Comparison of ENCODE assay signal across 1 cellular context in the genomic region with DNA sequence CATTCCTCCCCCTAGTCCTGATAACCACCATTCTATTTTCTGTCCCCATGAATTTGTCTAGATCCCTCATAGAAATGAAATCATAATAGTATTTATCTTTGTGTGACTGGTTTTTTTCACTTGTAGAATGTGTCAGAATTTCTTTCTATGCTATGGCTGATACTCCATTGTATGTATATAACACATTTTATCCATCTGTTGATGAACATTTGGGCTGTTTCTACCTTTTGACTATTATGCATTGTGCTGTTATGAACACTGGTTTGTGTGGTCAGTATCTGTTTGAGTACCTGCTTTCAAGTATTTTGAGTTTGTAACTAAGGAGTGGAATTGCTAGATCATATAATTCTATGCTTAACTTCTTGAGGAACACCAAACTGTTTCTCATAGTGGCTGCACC.
TF ChIP-seq lines count a peak whose summit lies in the region.

No MANE protein-coding gene starts in this region.

TF ChIP-seq in GM12878, 131 proteins besides CTCF, POLR2A, EP300 and RAD21:
- TF ChIP-seq, protein P1, sequence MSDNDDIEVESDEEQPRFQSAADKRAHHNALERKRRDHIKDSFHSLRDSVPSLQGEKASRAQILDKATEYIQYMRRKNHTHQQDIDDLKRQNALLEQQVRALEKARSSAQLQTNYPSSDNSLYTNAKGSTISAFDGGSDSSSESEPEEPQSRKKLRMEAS (IDR thresholded peaks at IDR 0.05; ENCODE audit: low read depth, low read length) = no peak
- TF ChIP-seq, protein P2, sequence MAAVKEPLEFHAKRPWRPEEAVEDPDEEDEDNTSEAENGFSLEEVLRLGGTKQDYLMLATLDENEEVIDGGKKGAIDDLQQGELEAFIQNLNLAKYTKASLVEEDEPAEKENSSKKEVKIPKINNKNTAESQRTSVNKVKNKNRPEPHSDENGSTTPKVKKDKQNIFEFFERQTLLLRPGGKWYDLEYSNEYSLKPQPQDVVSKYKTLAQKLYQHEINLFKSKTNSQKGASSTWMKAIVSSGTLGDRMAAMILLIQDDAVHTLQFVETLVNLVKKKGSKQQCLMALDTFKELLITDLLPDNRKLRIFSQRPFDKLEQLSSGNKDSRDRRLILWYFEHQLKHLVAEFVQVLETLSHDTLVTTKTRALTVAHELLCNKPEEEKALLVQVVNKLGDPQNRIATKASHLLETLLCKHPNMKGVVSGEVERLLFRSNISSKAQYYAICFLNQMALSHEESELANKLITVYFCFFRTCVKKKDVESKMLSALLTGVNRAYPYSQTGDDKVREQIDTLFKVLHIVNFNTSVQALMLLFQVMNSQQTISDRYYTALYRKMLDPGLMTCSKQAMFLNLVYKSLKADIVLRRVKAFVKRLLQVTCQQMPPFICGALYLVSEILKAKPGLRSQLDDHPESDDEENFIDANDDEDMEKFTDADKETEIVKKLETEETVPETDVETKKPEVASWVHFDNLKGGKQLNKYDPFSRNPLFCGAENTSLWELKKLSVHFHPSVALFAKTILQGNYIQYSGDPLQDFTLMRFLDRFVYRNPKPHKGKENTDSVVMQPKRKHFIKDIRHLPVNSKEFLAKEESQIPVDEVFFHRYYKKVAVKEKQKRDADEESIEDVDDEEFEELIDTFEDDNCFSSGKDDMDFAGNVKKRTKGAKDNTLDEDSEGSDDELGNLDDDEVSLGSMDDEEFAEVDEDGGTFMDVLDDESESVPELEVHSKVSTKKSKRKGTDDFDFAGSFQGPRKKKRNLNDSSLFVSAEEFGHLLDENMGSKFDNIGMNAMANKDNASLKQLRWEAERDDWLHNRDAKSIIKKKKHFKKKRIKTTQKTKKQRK (IDR thresholded peaks at IDR 0.05; ENCODE audit: low read depth, low read length) = no peak
- TF ChIP-seq IKZF1 (conservative IDR thresholded peaks at IDR 0.05) (no peak), SMC3 (IDR thresholded peaks at IDR 0.05; ENCODE audit: borderline replicate concordance, low read length) (no peak), BCL11A (IDR thresholded peaks at IDR 0.05; ENCODE audit: low read depth, low read length) (no peak), CHD4 (IDR thresholded peaks at IDR 0.05) (no peak), RB1 (IDR thresholded peaks at IDR 0.05; ENCODE audit: borderline replicate concordance) (no peak), ESRRA (IDR thresholded peaks at IDR 0.05; ENCODE audit: low read length) (no peak), FOS (IDR thresholded peaks at IDR 0.05; ENCODE audit: borderline replicate concordance, extremely low read depth, insufficient read length) (no peak), CBX5 (IDR thresholded peaks at IDR 0.05; ENCODE audit: low read depth) (no peak), TARDBP (IDR thresholded peaks at IDR 0.05; ENCODE audit: borderline replicate concordance) (no peak), ATF7 (IDR thresholded peaks at IDR 0.05; ENCODE audit: low read depth) (no peak), NFIC (IDR thresholded peaks at IDR 0.05; ENCODE audit: low read depth, low read length) (no peak), TCF7 (IDR thresholded peaks at IDR 0.05; ENCODE audit: borderline replicate concordance) (no peak)
- TF ChIP-seq, protein P3, sequence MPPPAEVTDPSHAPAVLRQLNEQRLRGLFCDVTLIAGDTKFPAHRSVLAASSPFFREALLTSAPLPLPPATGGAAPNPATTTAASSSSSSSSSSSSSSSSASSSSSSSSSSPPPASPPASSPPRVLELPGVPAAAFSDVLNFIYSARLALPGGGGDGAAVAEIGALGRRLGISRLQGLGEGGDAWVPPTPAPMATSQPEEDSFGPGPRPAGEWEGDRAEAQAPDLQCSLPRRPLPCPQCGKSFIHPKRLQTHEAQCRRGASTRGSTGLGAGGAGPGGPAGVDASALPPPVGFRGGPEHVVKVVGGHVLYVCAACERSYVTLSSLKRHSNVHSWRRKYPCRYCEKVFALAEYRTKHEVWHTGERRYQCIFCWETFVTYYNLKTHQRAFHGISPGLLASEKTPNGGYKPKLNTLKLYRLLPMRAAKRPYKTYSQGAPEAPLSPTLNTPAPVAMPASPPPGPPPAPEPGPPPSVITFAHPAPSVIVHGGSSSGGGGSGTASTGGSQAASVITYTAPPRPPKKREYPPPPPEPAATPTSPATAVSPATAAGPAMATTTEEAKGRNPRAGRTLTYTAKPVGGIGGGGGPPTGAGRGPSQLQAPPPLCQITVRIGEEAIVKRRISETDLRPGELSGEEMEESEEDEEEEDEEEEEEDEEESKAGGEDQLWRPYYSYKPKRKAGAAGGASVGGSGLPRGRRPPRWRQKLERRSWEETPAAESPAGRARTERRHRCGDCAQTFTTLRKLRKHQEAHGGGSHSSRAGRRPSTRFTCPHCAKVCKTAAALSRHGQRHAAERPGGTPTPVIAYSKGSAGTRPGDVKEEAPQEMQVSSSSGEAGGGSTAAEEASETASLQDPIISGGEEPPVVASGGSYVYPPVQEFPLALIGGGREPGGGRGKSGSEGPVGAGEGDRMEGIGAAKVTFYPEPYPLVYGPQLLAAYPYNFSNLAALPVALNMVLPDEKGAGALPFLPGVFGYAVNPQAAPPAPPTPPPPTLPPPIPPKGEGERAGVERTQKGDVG (CRISPR knock-in tag; IDR thresholded peaks at IDR 0.05) = no peak
- TF ChIP-seq, protein P4, sequence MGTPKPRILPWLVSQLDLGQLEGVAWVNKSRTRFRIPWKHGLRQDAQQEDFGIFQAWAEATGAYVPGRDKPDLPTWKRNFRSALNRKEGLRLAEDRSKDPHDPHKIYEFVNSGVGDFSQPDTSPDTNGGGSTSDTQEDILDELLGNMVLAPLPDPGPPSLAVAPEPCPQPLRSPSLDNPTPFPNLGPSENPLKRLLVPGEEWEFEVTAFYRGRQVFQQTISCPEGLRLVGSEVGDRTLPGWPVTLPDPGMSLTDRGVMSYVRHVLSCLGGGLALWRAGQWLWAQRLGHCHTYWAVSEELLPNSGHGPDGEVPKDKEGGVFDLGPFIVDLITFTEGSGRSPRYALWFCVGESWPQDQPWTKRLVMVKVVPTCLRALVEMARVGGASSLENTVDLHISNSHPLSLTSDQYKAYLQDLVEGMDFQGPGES (IDR thresholded peaks at IDR 0.05) = no peak
- TF ChIP-seq, protein P5, sequence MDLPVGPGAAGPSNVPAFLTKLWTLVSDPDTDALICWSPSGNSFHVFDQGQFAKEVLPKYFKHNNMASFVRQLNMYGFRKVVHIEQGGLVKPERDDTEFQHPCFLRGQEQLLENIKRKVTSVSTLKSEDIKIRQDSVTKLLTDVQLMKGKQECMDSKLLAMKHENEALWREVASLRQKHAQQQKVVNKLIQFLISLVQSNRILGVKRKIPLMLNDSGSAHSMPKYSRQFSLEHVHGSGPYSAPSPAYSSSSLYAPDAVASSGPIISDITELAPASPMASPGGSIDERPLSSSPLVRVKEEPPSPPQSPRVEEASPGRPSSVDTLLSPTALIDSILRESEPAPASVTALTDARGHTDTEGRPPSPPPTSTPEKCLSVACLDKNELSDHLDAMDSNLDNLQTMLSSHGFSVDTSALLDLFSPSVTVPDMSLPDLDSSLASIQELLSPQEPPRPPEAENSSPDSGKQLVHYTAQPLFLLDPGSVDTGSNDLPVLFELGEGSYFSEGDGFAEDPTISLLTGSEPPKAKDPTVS (IDR thresholded peaks at IDR 0.05; ENCODE audit: low read depth, low read length) = no peak
- TF ChIP-seq, protein P6, sequence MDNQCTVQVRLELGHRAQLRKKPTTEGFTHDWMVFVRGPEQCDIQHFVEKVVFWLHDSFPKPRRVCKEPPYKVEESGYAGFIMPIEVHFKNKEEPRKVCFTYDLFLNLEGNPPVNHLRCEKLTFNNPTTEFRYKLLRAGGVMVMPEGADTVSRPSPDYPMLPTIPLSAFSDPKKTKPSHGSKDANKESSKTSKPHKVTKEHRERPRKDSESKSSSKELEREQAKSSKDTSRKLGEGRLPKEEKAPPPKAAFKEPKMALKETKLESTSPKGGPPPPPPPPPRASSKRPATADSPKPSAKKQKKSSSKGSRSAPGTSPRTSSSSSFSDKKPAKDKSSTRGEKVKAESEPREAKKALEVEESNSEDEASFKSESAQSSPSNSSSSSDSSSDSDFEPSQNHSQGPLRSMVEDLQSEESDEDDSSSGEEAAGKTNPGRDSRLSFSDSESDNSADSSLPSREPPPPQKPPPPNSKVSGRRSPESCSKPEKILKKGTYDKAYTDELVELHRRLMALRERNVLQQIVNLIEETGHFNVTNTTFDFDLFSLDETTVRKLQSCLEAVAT (IDR thresholded peaks at IDR 0.05) = no peak
- TF ChIP-seq, protein P7, sequence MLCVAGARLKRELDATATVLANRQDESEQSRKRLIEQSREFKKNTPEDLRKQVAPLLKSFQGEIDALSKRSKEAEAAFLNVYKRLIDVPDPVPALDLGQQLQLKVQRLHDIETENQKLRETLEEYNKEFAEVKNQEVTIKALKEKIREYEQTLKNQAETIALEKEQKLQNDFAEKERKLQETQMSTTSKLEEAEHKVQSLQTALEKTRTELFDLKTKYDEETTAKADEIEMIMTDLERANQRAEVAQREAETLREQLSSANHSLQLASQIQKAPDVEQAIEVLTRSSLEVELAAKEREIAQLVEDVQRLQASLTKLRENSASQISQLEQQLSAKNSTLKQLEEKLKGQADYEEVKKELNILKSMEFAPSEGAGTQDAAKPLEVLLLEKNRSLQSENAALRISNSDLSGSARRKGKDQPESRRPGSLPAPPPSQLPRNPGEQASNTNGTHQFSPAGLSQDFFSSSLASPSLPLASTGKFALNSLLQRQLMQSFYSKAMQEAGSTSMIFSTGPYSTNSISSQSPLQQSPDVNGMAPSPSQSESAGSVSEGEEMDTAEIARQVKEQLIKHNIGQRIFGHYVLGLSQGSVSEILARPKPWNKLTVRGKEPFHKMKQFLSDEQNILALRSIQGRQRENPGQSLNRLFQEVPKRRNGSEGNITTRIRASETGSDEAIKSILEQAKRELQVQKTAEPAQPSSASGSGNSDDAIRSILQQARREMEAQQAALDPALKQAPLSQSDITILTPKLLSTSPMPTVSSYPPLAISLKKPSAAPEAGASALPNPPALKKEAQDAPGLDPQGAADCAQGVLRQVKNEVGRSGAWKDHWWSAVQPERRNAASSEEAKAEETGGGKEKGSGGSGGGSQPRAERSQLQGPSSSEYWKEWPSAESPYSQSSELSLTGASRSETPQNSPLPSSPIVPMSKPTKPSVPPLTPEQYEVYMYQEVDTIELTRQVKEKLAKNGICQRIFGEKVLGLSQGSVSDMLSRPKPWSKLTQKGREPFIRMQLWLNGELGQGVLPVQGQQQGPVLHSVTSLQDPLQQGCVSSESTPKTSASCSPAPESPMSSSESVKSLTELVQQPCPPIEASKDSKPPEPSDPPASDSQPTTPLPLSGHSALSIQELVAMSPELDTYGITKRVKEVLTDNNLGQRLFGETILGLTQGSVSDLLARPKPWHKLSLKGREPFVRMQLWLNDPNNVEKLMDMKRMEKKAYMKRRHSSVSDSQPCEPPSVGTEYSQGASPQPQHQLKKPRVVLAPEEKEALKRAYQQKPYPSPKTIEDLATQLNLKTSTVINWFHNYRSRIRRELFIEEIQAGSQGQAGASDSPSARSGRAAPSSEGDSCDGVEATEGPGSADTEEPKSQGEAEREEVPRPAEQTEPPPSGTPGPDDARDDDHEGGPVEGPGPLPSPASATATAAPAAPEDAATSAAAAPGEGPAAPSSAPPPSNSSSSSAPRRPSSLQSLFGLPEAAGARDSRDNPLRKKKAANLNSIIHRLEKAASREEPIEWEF (IDR thresholded peaks at IDR 0.05; ENCODE audit: insufficient replicate concordance, low read depth, low read length) = no peak
